ENCODE assay signal across 14 cellular contexts in the genomic region with DNA sequence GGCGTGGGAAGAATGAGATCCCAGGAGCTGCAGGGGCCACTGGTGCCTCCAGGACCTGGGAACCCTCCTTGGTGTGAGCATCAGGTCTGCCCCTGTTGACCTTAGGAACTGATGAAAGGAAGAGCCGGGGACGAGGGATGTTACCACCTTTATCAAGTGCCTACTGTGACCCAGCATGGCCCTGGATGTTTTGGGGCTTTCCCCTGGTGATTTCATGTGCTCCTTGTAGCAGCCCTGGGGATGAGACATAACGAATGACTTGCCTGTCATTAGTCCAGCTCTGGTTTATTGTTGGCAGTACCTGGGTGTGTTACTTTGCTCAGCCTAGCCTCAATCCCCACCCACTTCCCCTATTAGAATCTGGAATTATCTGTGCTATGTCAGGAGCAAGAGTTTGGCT.
"Had no signal": no experiment of that assay in that cellular context is flagged by ENCODE, and none has a peak within 500 bp of the region (broad histone marks: within the 10 kb centered on the region; RNA-seq: fewer than 3 reads in every experiment).

No MANE protein-coding gene starts in this region.

- H3K36me3 Mint-ChIP-seq: mesothelial cell of epicardium, naive B cell had no signal

- H3K4me3 ChIP-seq: cardiac muscle cell, gastrocnemius medialis, right atrium auricular region, SJSA1, skin epidermis, upper lobe of right lung had no signal

- H3K4me3 Mint-ChIP-seq: mesothelial cell of epicardium; naive B cell; T-helper 2 cell treated with Interferon-gamma antibody and Interleukin-4, amounts not matched to agents 5 μg/mL and 100 μg/mL, for 36 hours had no signal

- H3K27me3 ChIP-seq: cardiac muscle cell, gastrocnemius medialis, right atrium auricular region, SJSA1, upper lobe of right lung had no signal

- H3K27ac ChIP-seq: cardiac muscle cell, gastrocnemius medialis, right atrium auricular region, SJSA1, skin epidermis, upper lobe of right lung had no signal

- DNase-seq: activated CD4-positive, CD25-positive, alpha-beta regulatory T cell treated with anti-CD3 and anti-CD28 coated beads, Interleukin-2, amount 50 U/mL, for 72 hours; activated gamma-delta T cell treated with Interleukin-2 at 50 U/mL for 16 hours; activated T-cell treated with anti-CD3 and anti-CD28 coated beads, Interleukin-2, amount 50 U/mL, for 1 hour; gastrocnemius medialis; naive B cell; stimulated activated naive CD4-positive, alpha-beta T cell treated with Interleukin-2 at 50 U/mL for 16 hours; SW 1271 had no signal

- H3K4me1 ChIP-seq: gastrocnemius medialis, right atrium auricular region, SJSA1, upper lobe of right lung had no signal

- ATAC-seq: gastrocnemius medialis, upper lobe of right lung had no signal

- H3K4me1 Mint-ChIP-seq: mesothelial cell of epicardium, naive B cell had no signal

- H3K9me3 ChIP-seq: gastrocnemius medialis, right atrium auricular region, SJSA1, upper lobe of right lung had no signal

- H3K36me3 ChIP-seq: cardiac muscle cell, gastrocnemius medialis, right atrium auricular region, SJSA1, upper lobe of right lung had no signal

- H3K27ac Mint-ChIP-seq: mesothelial cell of epicardium; T-helper 2 cell treated with Interferon-gamma antibody and Interleukin-4, amounts not matched to agents 5 μg/mL and 100 μg/mL, for 36 hours had no signal
